Comparison of ENCODE assay signal across 8 cellular contexts in genomic region chr10:97400665-97401454, GRCh38. TPM values are rescaled to one million over a fixed set of nuclear protein-coding genes. Genes with fewer than 3 reads are reported as not detected.
DNase-seq lines count a peak whose midpoint lies in the region; ATAC-seq and TF ChIP-seq lines count a peak whose summit lies in the region.

Gene RRP12 (minus strand): TSS chr10:97401340. CDS start chr10:97401231, 109 bp downstream.

- TF ChIP-seq CTCF in GM12865 (IDR thresholded peaks at IDR 0.05; ENCODE audit: insufficient read depth, low read depth, low read length, missing control alignments) (peak; percentile 5), SK-N-SH (IDR thresholded peaks at IDR 0.05) (no peak; the same call in 1 of the 2 replicates), omental fat pad (IDR thresholded peaks at IDR 0.05) (no peak), thyroid gland (IDR thresholded peaks at IDR 0.05) (peak in 2 of 6 experiments; percentile 7 to 8)

- DNase-seq in GM12865 (ENCODE audit: low read depth) (peak; percentile 95), NCI-H1092 (lab: John Stamatoyannopoulos, UW) (peak; percentile 89), SK-N-SH (peak; percentile 94), glomerular visceral epithelial cell (ENCODE audit: extremely low spot score) (peak; percentile 95), omental fat pad (ENCODE audit: low spot score) (peak; percentile 58), thyroid gland (peak; percentile 84)
- peak; percentile 79 to 83 for DNase-seq in activated naive CD4-positive, alpha-beta T cell treated with anti-CD3 and anti-CD28 coated beads, Interleukin-2, amount 50 U/mL, for 72 hours (ENCODE audit: low spot score in 2 of 2)

- no peaks in the 10 kb centered on the region for H3K27me3 ChIP-seq in SK-N-SH (ENCODE audit: insufficient read depth)
- H3K27me3 ChIP-seq in thyroid gland, result no peaks in the 10 kb centered on the region

- no peak for TF ChIP-seq EP300 in SK-N-SH (IDR thresholded peaks at IDR 0.05; ENCODE audit: borderline replicate concordance in 1 of 2, low read depth in 1 of 2, low read length in 1 of 2)

- no peak for TF ChIP-seq RAD21 in SK-N-SH (IDR thresholded peaks at IDR 0.05; ENCODE audit: low read length)

- peak within 1 kb of the TSS; percentile 74 for H3K4me3 ChIP-seq in GM12865 (ENCODE audit: low read depth, low read length)
- peak within 1 kb of the TSS; percentile 73 to 84 for H3K4me3 ChIP-seq in SK-N-SH (ENCODE audit: low read depth in 2 of 2, low read length in 1 of 2)
- H3K4me3 ChIP-seq in thyroid gland (replicated peaks in 1 of 3), result peak within 1 kb of the TSS; percentile 27 to 60 (median 59)

- intact Hi-C loops in thyroid gland (cut with DNase I), result no loop called here

- no peaks in the 10 kb centered on the region for H4K20me1 ChIP-seq in SK-N-SH (ENCODE audit: insufficient read depth)

- H3K27ac Mint-ChIP-seq in activated naive CD4-positive, alpha-beta T cell treated with anti-CD3 and anti-CD28 coated beads, Interleukin-2, amount 50 U/mL, for 72 hours, result peak within 1 kb of the TSS; percentile 96 to 98

- peak within 1 kb of the TSS; percentile 91 for H3K4me2 ChIP-seq in SK-N-SH

- no peaks in the 10 kb centered on the region for H3K9me2 ChIP-seq in SK-N-SH

- no peaks in the 10 kb centered on the region for H3K9me3 ChIP-seq in SK-N-SH
- no peaks in the 10 kb centered on the region for H3K9me3 ChIP-seq in thyroid gland

- peaks cover 0 to 3% of the 10 kb centered on the region in 2 experiments; a peak in 2 of 4 replicates for H3K4me1 ChIP-seq in SK-N-SH (ENCODE audit: control insufficient read depth in 1 of 2, insufficient read depth in 2 of 2, low read depth in 1 of 2, low read length in 1 of 2)
- H3K4me1 ChIP-seq in thyroid gland, result peaks cover 9 to 11% of the 10 kb centered on the region in 2 donors

- peaks cover 5 to 10% of the 10 kb centered on the region in 2 donors for H3K36me3 Mint-ChIP-seq in activated naive CD4-positive, alpha-beta T cell treated with anti-CD3 and anti-CD28 coated beads, Interleukin-2, amount 50 U/mL, for 72 hours

- H3K36me3 ChIP-seq in SK-N-SH (replicated peaks in 1 of 2; ENCODE audit: control insufficient read depth in 1 of 2, insufficient read depth in 2 of 2, low read length in 1 of 2) (peaks cover 10 to 31% of the 10 kb centered on the region in 2 experiments), thyroid gland (peaks cover 0 to 11% of the 10 kb centered on the region in 2 donors)

- H3F3A ChIP-seq in SK-N-SH (replicated peaks; ENCODE audit: insufficient read depth), result peaks cover 7% of the 10 kb centered on the region

- ATAC-seq in HG02610 (IDR thresholded peaks at IDR 0.05; ENCODE audit: unreplicated experiment) (peak; percentile 98), omental fat pad (ENCODE audit: low FRiP score) (peak; percentile 94)
- peak; percentile 99 for ATAC-seq in activated naive CD4-positive, alpha-beta T cell treated with anti-CD3 and anti-CD28 coated beads, Interleukin-2, amount 50 U/mL, for 72 hours

- H3K27ac ChIP-seq in SK-N-SH (ENCODE audit: low read depth in 2 of 2, low read length in 1 of 2), result peak within 1 kb of the TSS; percentile 36 to 91
- H3K27ac ChIP-seq in thyroid gland, result peak within 1 kb of the TSS in 1 of 3 donors; percentile 5

- peak in 1 of 2 donors; percentile 15 for TF ChIP-seq POLR2A in thyroid gland (IDR thresholded peaks at IDR 0.05)

- CTCF ChIA-PET in SK-N-SH (lab: Yijun Ruan, JAX), result interaction anchor here (0.7 to 2.3 kb wide), 11 partner anchors 8 to 153 kb away, joined by 3 to 7 read pairs (median 3); no protein-coding TSS in a partner anchor

- POLR2A ChIA-PET in SK-N-SH (lab: Yijun Ruan, JAX), result interaction anchor here (0.6 to 1.9 kb wide), 6 partner anchors 13 to 1115 kb away, joined by 3 to 11 read pairs (median 4); partner anchors contain the start of gene FRAT1

- H3K79me2 ChIP-seq in SK-N-SH (ENCODE audit: insufficient read depth), result peaks cover 38% of the 10 kb centered on the region

- peak within 1 kb of the TSS; percentile 82 for H3K9ac ChIP-seq in SK-N-SH

- H3K9me3 Mint-ChIP-seq in activated naive CD4-positive, alpha-beta T cell treated with anti-CD3 and anti-CD28 coated beads, Interleukin-2, amount 50 U/mL, for 72 hours, result no peaks in the 10 kb centered on the region

- H2AFZ ChIP-seq in SK-N-SH (ENCODE audit: low read depth), result peak within 1 kb of the TSS; percentile 88

- WGBS in SK-N-SH (ENCODE audit: low lambda C conversion rate), result under 1% methylated on average over 26 of the region's 39 CpGs
- 1% methylated on average over 23 to 28 of the region's 39 CpGs for WGBS in thyroid gland, 2 donors

TF ChIP-seq in SK-N-SH, 30 proteins besides CTCF, POLR2A, EP300 and RAD21 (continues in another document):
- TF ChIP-seq PBX3 (IDR thresholded peaks at IDR 0.05), result no peak
- TF ChIP-seq RFX5 (IDR thresholded peaks at IDR 0.05; ENCODE audit: low read length), result peak; percentile 32; the same call in 1 of the 2 replicates
- TF ChIP-seq TCF12 (IDR thresholded peaks at IDR 0.05), result no peak
- TF ChIP-seq MXI1 (IDR thresholded peaks at IDR 0.05; ENCODE audit: low read depth, low read length), result peak; percentile 100
- TF ChIP-seq IRF3 (IDR thresholded peaks at IDR 0.05; ENCODE audit: low read depth, low read length), result no peak
- peak; percentile 97; the same call in 1 of the 2 replicates for TF ChIP-seq SIN3A (IDR thresholded peaks at IDR 0.05; ENCODE audit: borderline replicate concordance, low read depth, low read length)
- peak; percentile 50; the same call in 1 of the 2 replicates for TF ChIP-seq POLR2AphosphoS5 (IDR thresholded peaks at IDR 0.05; ENCODE audit: low read depth, low read length)
- TF ChIP-seq SMC3 (IDR thresholded peaks at IDR 0.05; ENCODE audit: low read depth, low read length), result no peak
- peak; percentile 100 for TF ChIP-seq MAX (IDR thresholded peaks at IDR 0.05; ENCODE audit: low read depth)
- no peak for TF ChIP-seq FOXM1 (IDR thresholded peaks at IDR 0.05; ENCODE audit: low read depth)
- no peak for TF ChIP-seq NFIC (IDR thresholded peaks at IDR 0.05; ENCODE audit: borderline replicate concordance)
- TF ChIP-seq ZBTB33 (IDR thresholded peaks at IDR 0.05; ENCODE audit: borderline replicate concordance, low read depth), result no peak
- TF ChIP-seq JUND (IDR thresholded peaks at IDR 0.05), result no peak
- no peak for TF ChIP-seq CHD2 (IDR thresholded peaks at IDR 0.05; ENCODE audit: low read length, partially characterized antibody)
- no peak for TF ChIP-seq TEAD4 (IDR thresholded peaks at IDR 0.05; ENCODE audit: borderline replicate concordance, insufficient read depth)
- TF ChIP-seq GABPA (IDR thresholded peaks at IDR 0.05; ENCODE audit: low read depth), result peak; percentile 94
- TF ChIP-seq ELF1 (IDR thresholded peaks at IDR 0.05), result 0 out of 2 replicates have a peak, but pooled peaks have one; percentile 65
- TF ChIP-seq TAF1 (IDR thresholded peaks at IDR 0.05; ENCODE audit: borderline replicate concordance, low read depth, low read length), result 0 out of 2 replicates have a peak, but pooled peaks have one; percentile 45

RNA-seq across cellular contexts. Expression of gene RRP12, which starts in this region (rescaled TPM):
- 40.9 and 46.4 TPM in 2 replicates for polyA plus RNA-seq in SK-N-SH (2012; rRNA removed)
- polyA plus RNA-seq in SK-N-SH (2012; cell fraction: cytosol; rRNA removed), result 21.5 and 26.1 TPM in 2 replicates
- polyA plus RNA-seq in SK-N-SH (2012; cell fraction: nucleus; rRNA removed), result 123 and 132 TPM in 2 replicates
- total RNA-seq in activated naive CD4-positive, alpha-beta T cell treated with anti-CD3 and anti-CD28 coated beads, Interleukin-2, amount 50 U/mL, for 72 hours, result 10 to 100 TPM; 41.4 to 43.1 TPM
- 10 to 100 TPM; 14.2 to 89.3 (median 18.7) TPM for total RNA-seq in omental fat pad
- total RNA-seq in thyroid gland, result 10 to 100 TPM in 3 of 4 donors, 1 to 10 TPM in 1; 8.3 to 27.4 (median 15.0) TPM
